In the genomic region with DNA sequence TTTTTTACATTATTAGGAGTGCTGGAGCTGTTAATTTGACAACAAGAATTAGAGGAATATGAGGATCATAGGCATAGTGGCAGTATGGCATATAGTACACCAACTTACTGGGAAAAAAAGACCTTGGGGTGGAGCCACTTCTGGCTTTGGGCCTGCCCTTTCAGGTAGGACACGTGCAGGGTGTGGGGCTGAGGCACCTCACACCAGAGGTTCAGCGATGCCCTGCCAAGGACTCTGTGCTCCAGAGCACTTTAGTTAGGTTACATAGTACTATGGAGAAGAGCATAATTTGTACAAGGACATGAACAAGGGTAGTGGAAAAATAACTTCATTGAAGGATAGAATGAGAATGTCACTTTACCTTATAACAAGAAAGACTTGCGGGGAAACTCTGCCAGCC, we compare ENCODE assay signal across 15 cellular contexts. TPM values are rescaled to one million over a fixed set of nuclear protein-coding genes. Genes with fewer than 3 reads are reported as not detected.
DNase-seq lines count a peak whose midpoint lies in the region; ATAC-seq and TF ChIP-seq lines count a peak whose summit lies in the region.
"Had no signal": no experiment of that assay in that cellular context is flagged by ENCODE, and none has a peak within 500 bp of the region (broad histone marks: within the 10 kb centered on the region; RNA-seq: fewer than 3 reads in every experiment).

No MANE protein-coding gene starts in this region.

- H3K9me3 Mint-ChIP-seq in activated T-helper 17 cell treated with anti-CD3 and anti-CD28 coated beads, Interleukin-2, amount 50 U/mL, for 72 hours, result no peaks in the 10 kb centered on the region

- TF ChIP-seq POLR2A in HCT116 (IDR thresholded peaks at IDR 0.05; ENCODE audit: borderline replicate concordance, extremely low read depth, insufficient read depth, insufficient read length), result no peak

- no peaks in the 10 kb centered on the region for H4K20me1 ChIP-seq in HCT116 (ENCODE audit: insufficient read depth)
- H4K20me1 ChIP-seq: BLaER1 had no signal

- H3K9me2 ChIP-seq in HCT116 (ENCODE audit: insufficient read depth), result 0 out of 2 replicates have a peak, but pooled peaks cover 2% of the 10 kb centered on the region

- H3K27ac Mint-ChIP-seq in activated T-helper 17 cell treated with anti-CD3 and anti-CD28 coated beads, Interleukin-2, amount 50 U/mL, for 72 hours, result peak overlapping the region; percentile 68

- H3K4me1 ChIP-seq in HCT116 (ENCODE audit: control insufficient read depth in 1 of 2, insufficient read depth in 2 of 2, low read length in 2 of 2), result no peaks in the 10 kb centered on the region
- no peaks in the 10 kb centered on the region for H3K4me1 ChIP-seq in mucosa of descending colon (ENCODE audit: low read depth)
- H3K4me1 ChIP-seq: BLaER1, prostate gland had no signal

- ATAC-seq in HCT116, result no peak
- no peak for ATAC-seq in activated T-helper 17 cell treated with anti-CD3 and anti-CD28 coated beads, Interleukin-2, amount 50 U/mL, for 72 hours (replicated peaks)
- peak; percentile 27 for ATAC-seq in mucosa of descending colon
- ATAC-seq in HG02763 (IDR thresholded peaks at IDR 0.05; ENCODE audit: unreplicated experiment), result no peak

- no TSS peak for BruUV-seq in HCT116 (replicated peaks; lab: Mats Ljungman, UMichigan)

- H3K4me3 ChIP-seq in HCT116 (replicated peaks in 1 of 2; ENCODE audit: low read depth in 1 of 2, low read length in 2 of 2) (no peak overlapping the region), mucosa of descending colon (no peak overlapping the region)
- H3K4me3 ChIP-seq: BLaER1, prostate gland had no signal

- no peak for TF ChIP-seq RAD21 in HCT116 (IDR thresholded peaks at IDR 0.05; ENCODE audit: low read depth)

- no peak overlapping the region for H3K27ac ChIP-seq in HCT116 (ENCODE audit: low read depth, low read length)
- H3K27ac ChIP-seq: BLaER1, epithelial cell of prostate, prostate gland had no signal

- H3K9ac ChIP-seq in HCT116 (ENCODE audit: low read length), result no peak overlapping the region
- H3K9ac ChIP-seq: BLaER1 had no signal

- H3K27me3 Mint-ChIP-seq in activated T-helper 17 cell treated with anti-CD3 and anti-CD28 coated beads, Interleukin-2, amount 50 U/mL, for 72 hours, result no peaks in the 10 kb centered on the region

- no peaks in the 10 kb centered on the region for H3K79me2 ChIP-seq in HCT116 (ENCODE audit: insufficient read depth, low read length)

- no peak for TF ChIP-seq CTCF in HCT116 (IDR thresholded peaks at IDR 0.05 in 2 of 3, conservative IDR thresholded peaks at IDR 0.05 in 1 of 3; ENCODE audit: borderline replicate concordance in 1 of 3, insufficient read depth in 1 of 3, low read depth in 2 of 3, low read length in 2 of 3)
- TF ChIP-seq CTCF in mucosa of descending colon (IDR thresholded peaks at IDR 0.05), result no peak

- H3K4me3 Mint-ChIP-seq in activated T-helper 17 cell treated with anti-CD3 and anti-CD28 coated beads, Interleukin-2, amount 50 U/mL, for 72 hours, result peak overlapping the region; percentile 9

- peaks cover 88% of the 10 kb centered on the region for H3K36me3 Mint-ChIP-seq in activated T-helper 17 cell treated with anti-CD3 and anti-CD28 coated beads, Interleukin-2, amount 50 U/mL, for 72 hours (ENCODE audit: low read depth)

- H3K27me3 ChIP-seq in HCT116 (ENCODE audit: insufficient read depth, low read length), result no peaks in the 10 kb centered on the region
- H3K27me3 ChIP-seq: BLaER1 had no signal

- RAD21 ChIA-PET in HCT116 (lab: Charles Lee; ENCODE audit: low non-redundant PET in 1 of 2, low total read pairs in 2 of 2, uncharacterized antibody in 2 of 2, unreplicated experiment in 2 of 2), result no interaction called here

- POLR2A ChIA-PET in HCT116 (lab: Charles Lee), result no interaction called here

- CTCF ChIA-PET in HCT116 (lab: Charles Lee), result no interaction called here

- DNase-seq in COLO668 (lab: John Stamatoyannopoulos, UW; ENCODE audit: unreplicated experiment) (peak; percentile 12), HCT116 (ENCODE audit: low read depth, low spot score) (no peak), mucosa of descending colon (no peak), COR-L47 (lab: John Stamatoyannopoulos, UW) (no peak), NCI-H510A (lab: John Stamatoyannopoulos, UW) (no peak)
- DNase-seq: activated CD8-positive, alpha-beta memory T cell treated with anti-CD3 and anti-CD28 coated beads, Interleukin-2, amount 50 U/mL, for 4 hours; anterior cingulate cortex; glutamatergic neuron; NCI-H2171 had no signal

- no peak overlapping the region for H3K4me2 ChIP-seq in HCT116 (ENCODE audit: low read length)
- H3K4me2 ChIP-seq: BLaER1 had no signal

- H3K36me3 ChIP-seq in HCT116 (ENCODE audit: control insufficient read depth in 1 of 2, insufficient read depth in 2 of 2, low read length in 2 of 2) (no peaks in the 10 kb centered on the region), mucosa of descending colon (ENCODE audit: low read depth) (no peaks in the 10 kb centered on the region)
- H3K36me3 ChIP-seq: prostate gland had no signal

- H3K4me1 Mint-ChIP-seq in activated T-helper 17 cell treated with anti-CD3 and anti-CD28 coated beads, Interleukin-2, amount 50 U/mL, for 72 hours, result peaks cover 27% of the 10 kb centered on the region

- peak overlapping the region; percentile 68 for H2AFZ ChIP-seq in HCT116 (ENCODE audit: low read depth, low read length, poor library complexity, severe bottlenecking)

- H3K9me3 ChIP-seq in HCT116 (ENCODE audit: control insufficient read depth in 1 of 2, insufficient read depth in 1 of 2, low read depth in 1 of 2, low read length in 2 of 2) (no peaks in the 10 kb centered on the region), mucosa of descending colon (no peaks in the 10 kb centered on the region)
- H3K9me3 ChIP-seq: BLaER1, prostate gland had no signal

- intact Hi-C loops in HCT116 (cut with micrococcal nuclease) (no loop called here), mucosa of descending colon (cut with DNase I, micrococcal nuclease) (no loop called here)

TF ChIP-seq in HCT116, 20 proteins besides CTCF, POLR2A, EP300 and RAD21:
- TF ChIP-seq ELF1 (IDR thresholded peaks at IDR 0.05; ENCODE audit: borderline replicate concordance, low read depth) (no peak), POLR2AphosphoS5 (IDR thresholded peaks at IDR 0.05; ENCODE audit: low read depth, low read length) (no peak), SIN3A (IDR thresholded peaks at IDR 0.05; ENCODE audit: low read depth) (no peak), ZNF274 (IDR thresholded peaks at IDR 0.05; ENCODE audit: low read depth, low read length) (no peak)
TF ChIP-seq in HCT116: peak in this region for 0.

RNA-seq across cellular contexts. Expression of a gene that starts 29.5 kb away (rescaled TPM):
- not detected for total RNA-seq in HCT116 (2021; ENCODE audit: unreplicated experiment)
- polyA plus RNA-seq in HCT116 (2012), result not detected in 2 replicates
- total RNA-seq in activated T-helper 17 cell treated with anti-CD3 and anti-CD28 coated beads, Interleukin-2, amount 50 U/mL, for 72 hours, result 10 to 100 TPM; 31.3 to 32.2 TPM
- 10 to 100 TPM; 20.8 to 44.9 (median 42.0) TPM for total RNA-seq in mucosa of descending colon
- total RNA-seq: SK-MEL-5 had no signal

Comparison
In these comparisons a context has a peak if more than half of its experiments do, and no peak if none do; other contexts are left out.
1. RNA of a gene that starts 29.5 kb away (total RNA-seq): 20.8 to 44.9 TPM in mucosa of descending colon and 31.3 to 32.2 TPM in activated T-helper 17 cell treated with anti-CD3 and anti-CD28 coated beads, Interleukin-2, amount 50 U/mL, for 72 hours; not detected in HCT116 (single experiment); every median in the first group is over 10 times any median in the second.